In genomic region chr2:152651834-152652233, GRCh38 we compare ENCODE assay signal across 27 cellular contexts.
"Had no signal": no experiment of that assay in that cellular context is flagged by ENCODE, and none has a peak within 500 bp of the region (broad histone marks: within the 10 kb centered on the region; RNA-seq: fewer than 3 reads in every experiment).

No MANE protein-coding gene starts in this region.

- DNase-seq: activated CD4-positive, alpha-beta T cell treated with anti-CD3 and anti-CD28 coated beads for 1 hour; activated CD4-positive, alpha-beta T cell treated with anti-CD3 and anti-CD28 coated beads for 48 hours; activated CD4-positive, alpha-beta T cell treated with anti-CD3 and anti-CD28 coated beads, Interleukin-2, amount 50 U/mL, for 48 hours; activated CD4-positive, CD25-positive, alpha-beta regulatory T cell; activated CD8-positive, alpha-beta T cell treated with anti-CD3 and anti-CD28 coated beads, Interleukin-2, amount 10 ng/mL, durations not matched to agents 7 days and 5 days; activated gamma-delta T cell; activated naive CD4-positive, alpha-beta T cell treated with Interleukin-2 at 50 U/mL for 16 hours; activated naive CD8-positive, alpha-beta T cell treated with anti-CD3 and anti-CD28 coated beads, Interleukin-2, amount 10 ng/mL, durations not matched to agents 7 days and 5 days; activated T-cell treated with anti-CD3 and anti-CD28 coated beads, Interleukin-2, amount 50 U/mL, for 24 hours; amygdala; Kasumi-1; KG1; MG63; MV-4-11; NCI-H1092; NCI-H1417 treated with DMSO at 0.1 percent for 48 hours; NCI-H187 treated with DMSO at 0.1 percent for 48 hours; NCI-H2081; NCI-H345; NCI-H526; SHP77; SJCRH30; T1000; WERI-Rb-1 had no signal

- H3K9me3 ChIP-seq: ascending aorta, MG63, SJCRH30 had no signal

- H3K27me3 ChIP-seq: ascending aorta, MG63, SJCRH30 had no signal

- ATAC-seq: activated CD8-positive, alpha-beta T cell treated with anti-CD3 and anti-CD28 coated beads, Interleukin-2, amount 10 ng/mL, durations not matched to agents 7 days and 5 days; Panc1 had no signal

- H3K4me3 ChIP-seq: ascending aorta, MG63, SJCRH30, SK-N-MC had no signal

- H3K4me1 ChIP-seq: SJCRH30 had no signal

- H3K27ac ChIP-seq: ascending aorta, SJCRH30, SK-N-MC, WERI-Rb-1 had no signal
